ENCODE assay signal across 18 cellular contexts in genomic region chr6:49454787-49455709, GRCh38. TPM values are rescaled to one million over a fixed set of nuclear protein-coding genes. Genes with fewer than 3 reads are reported as not detected.
DNase-seq lines count a peak whose midpoint lies in the region; ATAC-seq lines count a peak whose summit lies in the region.
"Had no signal": no experiment of that assay in that cellular context is flagged by ENCODE, and none has a peak within 500 bp of the region (broad histone marks: within the 10 kb centered on the region; RNA-seq: fewer than 3 reads in every experiment).

No MANE protein-coding gene starts in this region.

- ATAC-seq in GM18499 (IDR thresholded peaks at IDR 0.05; ENCODE audit: insufficient read depth, unreplicated experiment) (peak; percentile 69), GM19324 (IDR thresholded peaks at IDR 0.05; ENCODE audit: low FRiP score, unreplicated experiment) (peak; percentile 72), HG02642 (IDR thresholded peaks at IDR 0.05; ENCODE audit: poor library complexity, unreplicated experiment) (peak; percentile 81), HG03342 (IDR thresholded peaks at IDR 0.05; ENCODE audit: unreplicated experiment) (peak; percentile 68)

- no peak for DNase-seq in stimulated activated CD4-positive, alpha-beta T cell treated with anti-CD3 and anti-CD28 coated beads, Interleukin-1b, Interleukin-23, amount 100 ng/mL, for 48 hours
- no peak for DNase-seq in H4 (ENCODE audit: low spot score)
- no peak for DNase-seq in stimulated activated CD4-positive, alpha-beta T cell treated with anti-CD3 and anti-CD28 coated beads, Interleukin-4, amount 100 ng/mL, for 4 hours
- DNase-seq in effector CD4-positive, alpha-beta T cell, result no peak
- DNase-seq: C1 segment of cervical spinal cord, GF-D8, mammary epithelial cell, NCI-H446, T1000 had no signal

RNA-seq across cellular contexts. Expression of gene MMUT, which starts 8.0 kb away (rescaled TPM):
- 9.9 and 11.1 TPM in 2 replicates for total RNA-seq in H4 (2014; rRNA removed; shearing (Covaris generic))

RNA-seq across cellular contexts. Expression of gene CENPQ, which starts 8.1 kb away (rescaled TPM):
- total RNA-seq in H4 (2014; rRNA removed; shearing (Covaris generic)), result 16.1 and 22.8 TPM in 2 replicates

RNA-seq across cellular contexts. Expression of gene GLYATL3, which starts 44.7 kb away (rescaled TPM):
- not detected in 2 replicates for total RNA-seq in H4 (2014; rRNA removed; shearing (Covaris generic))
- total RNA-seq: activated CD8-positive, alpha-beta memory T cell treated with anti-CD3 and anti-CD28 coated beads for 36 hours; esophagus muscularis mucosa; mammary epithelial cell; MCF 10A; skeletal muscle tissue; suprapubic skin had no signal
